ENCODE assay signal across 6 cellular contexts in the genomic region with DNA sequence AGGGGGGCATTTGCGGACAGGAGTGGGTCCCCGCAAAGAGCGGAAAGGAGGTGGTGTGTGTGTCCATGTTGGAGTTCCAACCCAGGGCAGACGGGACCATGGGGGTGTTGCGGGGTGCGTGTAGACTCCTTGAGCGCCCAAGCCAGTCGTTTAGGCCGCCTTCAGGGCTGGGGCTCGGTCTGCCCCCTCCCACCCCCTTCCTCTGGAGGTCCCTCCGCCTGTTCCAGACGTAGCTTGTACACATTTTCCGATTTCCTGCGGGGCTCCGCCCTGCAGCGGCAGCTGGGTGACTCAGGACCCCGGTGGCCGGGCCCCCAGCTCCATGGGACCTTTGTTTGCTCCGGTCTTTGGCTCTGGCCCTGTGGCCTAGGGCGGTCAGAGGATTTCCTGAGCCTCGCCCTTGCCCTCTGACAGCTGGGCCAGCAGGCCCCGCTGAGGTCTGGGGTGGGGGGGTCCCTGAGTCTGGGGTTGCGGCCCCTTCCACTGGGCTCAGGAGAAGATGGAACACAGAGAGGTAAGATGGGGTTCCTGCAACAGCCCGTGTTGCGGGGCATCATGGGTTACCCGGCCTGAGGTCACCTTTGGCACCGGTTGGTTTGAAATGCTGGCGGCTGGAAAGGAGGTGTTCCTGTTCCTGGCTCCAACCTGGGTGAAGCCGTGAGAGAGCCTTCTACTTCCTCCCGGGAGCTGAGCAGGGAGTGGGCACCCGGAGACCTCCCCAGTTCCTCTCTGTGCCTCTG. TPM values are rescaled to one million over a fixed set of nuclear protein-coding genes. Genes with fewer than 3 reads are reported as not detected.
DNase-seq lines count a peak whose midpoint lies in the region; ATAC-seq and TF ChIP-seq lines count a peak whose summit lies in the region.

No MANE protein-coding gene starts in this region.

- no peaks in the 10 kb centered on the region for H3K9me3 ChIP-seq in DOHH2 (ENCODE audit: control insufficient read depth, insufficient read depth, low read length)
- H3K9me3 ChIP-seq in adrenal gland (replicated peaks in 1 of 3), result no peaks in the 10 kb centered on the region
- no peaks in the 10 kb centered on the region for H3K9me3 ChIP-seq in mucosa of stomach (ENCODE audit: control insufficient read depth, low read length)

- H3K4me3 ChIP-seq in DOHH2 (ENCODE audit: low read length) (peak overlapping the region; percentile 93), adrenal gland (peak overlapping the region in 1 of 4 donors; percentile 73), mucosa of stomach (ENCODE audit: low read length) (peak overlapping the region; percentile 60)

- H3K36me3 ChIP-seq in DOHH2 (ENCODE audit: control insufficient read depth, low read length), result no peaks in the 10 kb centered on the region
- H3K36me3 ChIP-seq in adrenal gland (replicated peaks in 1 of 2), result no peaks in the 10 kb centered on the region
- no peaks in the 10 kb centered on the region for H3K36me3 ChIP-seq in mucosa of stomach (ENCODE audit: control insufficient read depth, insufficient read depth, low read length)

- intact Hi-C loops in adrenal gland (cut with DNase I), result no loop called here

- TF ChIP-seq CTCF in DOHH2 (IDR thresholded peaks at IDR 0.05; ENCODE audit: low read depth, low read length, poor library complexity, severe bottlenecking) (no peak), adrenal gland (IDR thresholded peaks at IDR 0.05) (no peak)

- peaks cover 13% of the 10 kb centered on the region for H3K4me1 ChIP-seq in DOHH2 (ENCODE audit: control insufficient read depth, low read length)
- H3K4me1 ChIP-seq in adrenal gland (replicated peaks in 1 of 2), result peaks cover 0 to 6% of the 10 kb centered on the region in 2 donors
- peaks cover 14% of the 10 kb centered on the region for H3K4me1 ChIP-seq in mucosa of stomach (ENCODE audit: control insufficient read depth, insufficient read depth, low read length)

- H4K20me1 ChIP-seq in DOHH2 (ENCODE audit: control insufficient read depth, insufficient read depth, low read depth, low read length), result no peaks in the 10 kb centered on the region

- peaks cover 12% of the 10 kb centered on the region for H3F3A ChIP-seq in DOHH2 (ENCODE audit: control insufficient read depth, insufficient read depth)

- peak overlapping the region; percentile 80 for H3K9ac ChIP-seq in mucosa of stomach (ENCODE audit: low read length)

- no peak for DNase-seq in adrenal gland
- DNase-seq in NCI-H1694 treated with DMSO at 0.1 percent for 48 hours (lab: John Stamatoyannopoulos, UW), result no peak

- no peaks in the 10 kb centered on the region for H3K9me2 ChIP-seq in DOHH2 (replicated peaks; ENCODE audit: control insufficient read depth, low read length)

- no peak for ATAC-seq in HG02970 (IDR thresholded peaks at IDR 0.05; ENCODE audit: low FRiP score, unreplicated experiment)
- ATAC-seq in GM21526 (IDR thresholded peaks at IDR 0.05; ENCODE audit: low FRiP score, unreplicated experiment), result no peak

- H3K27me3 ChIP-seq in DOHH2 (ENCODE audit: control insufficient read depth, low read length), result no peaks in the 10 kb centered on the region
- H3K27me3 ChIP-seq in adrenal gland, result no peaks in the 10 kb centered on the region
- H3K27me3 ChIP-seq in mucosa of stomach (ENCODE audit: control insufficient read depth, insufficient read depth, low read length), result no peaks in the 10 kb centered on the region

- peak overlapping the region; percentile 87 for H3K4me2 ChIP-seq in DOHH2 (ENCODE audit: low read length)

- no peak for TF ChIP-seq POLR2A in adrenal gland (IDR thresholded peaks at IDR 0.05)

- H3K27ac ChIP-seq in DOHH2 (ENCODE audit: low read depth, low read length) (no peak overlapping the region), adrenal gland (peak overlapping the region in 3 of 5 donors; percentile 3 to 49 (median 49))

- 62 to 98% (median 81%) methylated on average over 9 to 31 of the region's 31 CpGs for WGBS in adrenal gland, 4 donors

- H3K79me2 ChIP-seq in DOHH2 (ENCODE audit: control insufficient read depth, low read length), result peaks cover 3% of the 10 kb centered on the region; the same call in 1 of the 2 replicates

RNA-seq across cellular contexts. Expression of gene PKN3, which starts 1.5 kb away (rescaled TPM):
- 1 to 10 TPM; 1.6 to 6.3 (median 4.1) TPM for total RNA-seq in adrenal gland
- 1 to 10 TPM in 2 of 3 donors, under 1 TPM in 1; 0.90 to 8.6 (median 8.1) TPM for polyA plus RNA-seq in adrenal gland

RNA-seq across cellular contexts. Expression of gene SET, which starts 14.8 kb away (rescaled TPM):
- total RNA-seq in adrenal gland, result 100 to 1,000 TPM; 122 to 285 (median 184) TPM
- 100 to 1,000 TPM in 2 of 3 donors, 10 to 100 TPM in 1; 62.1 to 352 (median 105) TPM for polyA plus RNA-seq in adrenal gland

RNA-seq across cellular contexts. Expression of gene ZDHHC12, which starts 20.1 kb away (rescaled TPM):
- 10 to 100 TPM; 15.5 to 97.4 (median 29.0) TPM for total RNA-seq in adrenal gland
- polyA plus RNA-seq in adrenal gland, result 10 to 100 TPM in 2 of 3 donors, 1 to 10 TPM in 1; 1.6 to 64.8 (median 33.1) TPM

RNA-seq across cellular contexts. Expression of gene DYNC2I2, which starts 47.1 kb away (rescaled TPM):
- 100 to 1,000 TPM in 2 of 8 donors, 10 to 100 TPM in 6; 23.1 to 192 (median 83.2) TPM for total RNA-seq in adrenal gland
- 100 to 1,000 TPM in 1 of 3 donors, 10 to 100 TPM in 1, 1 to 10 TPM in 1; 7.5 to 119 (median 91.6) TPM for polyA plus RNA-seq in adrenal gland
